ENCODE assay signal across 33 cellular contexts in genomic region chr15:93302080-93302765, GRCh38.
DNase-seq lines count a peak whose midpoint lies in the region; TF ChIP-seq lines count a peak whose summit lies in the region.
"Had no signal": no experiment of that assay in that cellular context is flagged by ENCODE, and none has a peak within 500 bp of the region (broad histone marks: within the 10 kb centered on the region; RNA-seq: fewer than 3 reads in every experiment).

No MANE protein-coding gene starts in this region.

- no peak overlapping the region for H3K27ac Mint-ChIP-seq in Caco-2 (ENCODE audit: unreplicated experiment)
- H3K27ac Mint-ChIP-seq: activated naive CD4-positive, alpha-beta T cell treated with anti-CD3 and anti-CD28 coated beads, Interleukin-2, amount 50 U/mL, for 72 hours; effector memory CD8-positive, alpha-beta T cell; GM23338; HFFc6; nephron progenitor cell; progenitor cell of endocrine pancreas; T-cell; type B pancreatic cell had no signal

- no peaks in the 10 kb centered on the region for H3K4me1 ChIP-seq in Caco-2

- H3K9me3 ChIP-seq in Caco-2, result no peaks in the 10 kb centered on the region
- H3K9me3 ChIP-seq: heart left ventricle, MG63, SJCRH30 had no signal

- no peaks in the 10 kb centered on the region for H3K36me3 Mint-ChIP-seq in Caco-2 (ENCODE audit: insufficient read depth, unreplicated experiment)
- H3K36me3 Mint-ChIP-seq: activated naive CD4-positive, alpha-beta T cell treated with anti-CD3 and anti-CD28 coated beads, Interleukin-2, amount 50 U/mL, for 72 hours; CD14-positive monocyte; T-cell; type B pancreatic cell had no signal

- H3K36me3 ChIP-seq in Caco-2 (ENCODE audit: control insufficient read depth, insufficient read depth, low read length), result no peaks in the 10 kb centered on the region
- H3K36me3 ChIP-seq: cardiac muscle cell, heart left ventricle, MG63, SJCRH30 had no signal

- no peak overlapping the region for H3K4me3 Mint-ChIP-seq in Caco-2 (ENCODE audit: unreplicated experiment)
- H3K4me3 Mint-ChIP-seq: CD14-positive monocyte; effector memory CD8-positive, alpha-beta T cell; GM23338; HFFc6; nephron progenitor cell; T-cell; type B pancreatic cell had no signal

- no peaks in the 10 kb centered on the region for H3K4me1 Mint-ChIP-seq in Caco-2 (ENCODE audit: low read depth, unreplicated experiment)
- H3K4me1 Mint-ChIP-seq: nephron progenitor cell, T-cell had no signal

- POLR2A ChIA-PET in Caco-2 (lab: Charles Lee), result interaction anchor here (0.6 kb wide), 1 partner anchor 402 kb away, joined by 11 read pairs; the partner anchor contains the start of gene CHD2

- no TSS peak for BruUV-seq in Caco-2 (replicated peaks; lab: Mats Ljungman, UMichigan)

- peaks cover 2% of the 10 kb centered on the region for H3K27me3 Mint-ChIP-seq in Caco-2 (ENCODE audit: insufficient read depth, unreplicated experiment)
- H3K27me3 Mint-ChIP-seq: type B pancreatic cell had no signal

- H3K27me3 ChIP-seq in layer of hippocampus (ENCODE audit: control insufficient read depth, insufficient read depth, low read length) (no peaks in the 10 kb centered on the region), Caco-2 (replicated peaks; ENCODE audit: control insufficient read depth, insufficient read depth, low read length) (no peaks in the 10 kb centered on the region)
- H3K27me3 ChIP-seq: cardiac muscle cell, heart left ventricle, SJCRH30 had no signal

- no peak overlapping the region for H3K4me3 ChIP-seq in Caco-2 (ENCODE audit: low read depth, low read length)
- H3K4me3 ChIP-seq: cardiac muscle cell, coronary artery, GM23338, heart left ventricle, lung, MG63, SJCRH30 had no signal

- TF ChIP-seq CTCF in Caco-2 (IDR thresholded peaks at IDR 0.05; ENCODE audit: insufficient read depth in 1 of 2, low read depth in 1 of 2, low read length in 1 of 2, severe bottlenecking in 1 of 2, unreplicated experiment in 1 of 2), result no peak
- TF ChIP-seq CTCF in GM13977 (IDR thresholded peaks at IDR 0.05; ENCODE audit: extremely low read depth, insufficient read depth, missing control alignments), result no peak

- in situ Hi-C loops in G401 (cut with HindIII; ENCODE audit: low sequenced_read_pairs), result no loop called here
- in situ Hi-C loops in GM13977 (cut with MboI; ENCODE audit: low pct_unique_long_range_greater_than_20kb, low sequenced_read_pairs, unreplicated experiment), result no loop called here

- CTCF ChIA-PET in Caco-2 (lab: Charles Lee), result no interaction called here

- intact Hi-C loops in Caco-2 (cut with micrococcal nuclease; ENCODE audit: unreplicated experiment), result no loop called here

- H3K9me3 Mint-ChIP-seq in Caco-2 (ENCODE audit: unreplicated experiment), result no peaks in the 10 kb centered on the region
- H3K9me3 Mint-ChIP-seq: activated naive CD4-positive, alpha-beta T cell treated with anti-CD3 and anti-CD28 coated beads, Interleukin-2, amount 50 U/mL, for 72 hours; CD14-positive monocyte; effector memory CD8-positive, alpha-beta T cell; GM23338; nephron progenitor cell; type B pancreatic cell had no signal

- peak overlapping the region; percentile 38 for H3K27ac ChIP-seq in layer of hippocampus (ENCODE audit: low read depth, low read length)
- H3K27ac ChIP-seq: cardiac muscle cell, coronary artery, heart left ventricle, SJCRH30 had no signal

- DNase-seq in G401 (ENCODE audit: low spot score) (peak; percentile 18), cerebellar cortex (ENCODE audit: low spot score) (peak; percentile 4), putamen (ENCODE audit: low spot score) (peak; percentile 86), Caco-2 (no peak), GM13977 (ENCODE audit: low spot score) (no peak), ureter (ENCODE audit: low spot score) (no peak)
- DNase-seq: activated CD4-positive, alpha-beta T cell treated with anti-CD3 and anti-CD28 coated beads for 48 hours; Calu3; DMS79 treated with DMSO at 0.1 percent for 48 hours; effector memory CD8-positive, alpha-beta T cell; GF-D8; heart left ventricle; HFFc6; KG1; MG63; NCI-H1105; NCI-H1930; NCI-H2171 treated with DMSO at 0.1 percent for 48 hours; NCI-H510A; nephron progenitor cell; SJCRH30; stimulated activated CD4-positive, alpha-beta T cell treated with anti-CD3 and anti-CD28 coated beads, Interleukin-15, amount 100 ng/mL, for 24 hours; stimulated activated CD4-positive, alpha-beta T cell treated with anti-CD3 and anti-CD28 coated beads, Interleukin-4, amount 100 ng/mL, for 4 hours; T-cell had no signal

Comparison
In these comparisons a context has a peak if more than half of its experiments do, and no peak if none do; other contexts are left out.
1. DNase-seq: peak in G401 (single experiment), cerebellar cortex (single experiment) and putamen (single experiment); none in Caco-2 (0 of 2), GM13977 (single experiment) and ureter (single experiment).